ENCODE assay signal across 8 cellular contexts in genomic region chr17:56908061-56908542, GRCh38. TPM values are rescaled to one million over a fixed set of nuclear protein-coding genes. Genes with fewer than 3 reads are reported as not detected.
DNase-seq lines count a peak whose midpoint lies in the region; ATAC-seq and TF ChIP-seq lines count a peak whose summit lies in the region.

No MANE protein-coding gene starts in this region.

- peak overlapping the region in 3 of 5 donors; percentile 19 to 98 (median 49) for H3K27ac ChIP-seq in stomach

- 58 to 76% (median 72%) methylated on average over 8 of the region's 8 CpGs for WGBS in stomach, 5 donors

- no peaks in the 10 kb centered on the region for H3K9me3 ChIP-seq in stomach

- H3K27me3 ChIP-seq in stomach = no peaks in the 10 kb centered on the region

- H3K36me3 ChIP-seq in stomach = peaks cover 46 to 61% (median 57%) of the 10 kb centered on the region in 4 donors

- no peak for TF ChIP-seq EP300 in stomach (IDR thresholded peaks at IDR 0.05)

- H3K4me1 Mint-ChIP-seq in effector memory CD8-positive, alpha-beta T cell (ENCODE audit: low read depth in 2 of 2) = peaks cover 42 to 55% of the 10 kb centered on the region in 2 donors

- no peaks in the 10 kb centered on the region for H3K27me3 Mint-ChIP-seq in effector memory CD8-positive, alpha-beta T cell

- peak overlapping the region in 1 of 4 donors; percentile 8 for H3K4me3 ChIP-seq in stomach

- no peak for TF ChIP-seq CTCF in stomach (IDR thresholded peaks at IDR 0.05)

- ATAC-seq in activated CD4-positive, CD25-positive, alpha-beta regulatory T cell treated with anti-CD3 and anti-CD28 coated beads, Interleukin-2, amount 50 U/mL, for 24 hours = peak; percentile 60 to 77
- ATAC-seq in HG02763 (IDR thresholded peaks at IDR 0.05; ENCODE audit: unreplicated experiment) = peak; percentile 71
- ATAC-seq in effector memory CD8-positive, alpha-beta T cell (replicated peaks) = peak; percentile 90

- DNase-seq in activated CD4-positive, CD25-positive, alpha-beta regulatory T cell (lab: John Stamatoyannopoulos, UW) = no peak
- DNase-seq in NOMO-1 treated with DMSO at 0.1 percent for 48 hours (lab: John Stamatoyannopoulos, UW; ENCODE audit: unreplicated experiment) (peak; percentile 92), stomach (peak; percentile 58), T-helper 9 cell (no peak), occipital lobe (lab: John Stamatoyannopoulos, UW) (no peak)
- peak; percentile 35 to 45 (median 40) for DNase-seq in effector memory CD8-positive, alpha-beta T cell

- no peak for TF ChIP-seq POLR2A in stomach (IDR thresholded peaks at IDR 0.05)

- H3K27ac Mint-ChIP-seq in effector memory CD8-positive, alpha-beta T cell = peak overlapping the region; percentile 88 to 91

- peaks cover 52% of the 10 kb centered on the region for H3K36me3 Mint-ChIP-seq in effector memory CD8-positive, alpha-beta T cell (ENCODE audit: insufficient read depth)

- H3K4me3 Mint-ChIP-seq in effector memory CD8-positive, alpha-beta T cell = peak overlapping the region; percentile 43 to 46

- intact Hi-C loops in stomach (cut with DNase I; ENCODE audit: low total_unique reads) = no loop called here

- peaks cover 38 to 57% (median 40%) of the 10 kb centered on the region in 4 donors for H3K4me1 ChIP-seq in stomach

- no peaks in the 10 kb centered on the region for H3K9me3 Mint-ChIP-seq in effector memory CD8-positive, alpha-beta T cell

RNA-seq across cellular contexts. Expression of gene TRIM25, which starts 5.7 kb away (rescaled TPM):
- total RNA-seq in stomach = 100 to 1,000 TPM in 1 of 5 donors, 10 to 100 TPM in 4; 18.0 to 657 (median 76.7) TPM
- polyA plus RNA-seq in stomach = 10 to 100 TPM in 2 of 3 donors, 1 to 10 TPM in 1; 7.2 to 11.7 (median 10.0) TPM
- 1.6 TPM for total RNA-seq in occipital lobe

RNA-seq across cellular contexts. Expression of gene COIL, which starts 52.7 kb away (rescaled TPM):
- total RNA-seq in stomach (10 to 100 TPM in 4 of 5 donors, 1 to 10 TPM in 1; 2.3 to 23.1 (median 16.5) TPM), occipital lobe (26.7 TPM)
- polyA plus RNA-seq in stomach = 10 to 100 TPM in 1 of 3 donors, 1 to 10 TPM in 2; 7.3 to 10.1 (median 7.6) TPM

Comparison
In these comparisons a context has a peak if more than half of its experiments do, and no peak if none do; other contexts are left out.
1. DNase-seq: peak in NOMO-1 treated with DMSO at 0.1 percent for 48 hours (single experiment), effector memory CD8-positive, alpha-beta T cell (3 of 3) and stomach (single experiment); none in activated CD4-positive, CD25-positive, alpha-beta regulatory T cell (0 of 4), T-helper 9 cell (single experiment) and occipital lobe (single experiment).
2. Peak in every context shown above with its lines, with median percentiles within 50 percentile points of each other: ATAC-seq.